Comparison of ENCODE assay signal across 8 cellular contexts in the genomic region with DNA sequence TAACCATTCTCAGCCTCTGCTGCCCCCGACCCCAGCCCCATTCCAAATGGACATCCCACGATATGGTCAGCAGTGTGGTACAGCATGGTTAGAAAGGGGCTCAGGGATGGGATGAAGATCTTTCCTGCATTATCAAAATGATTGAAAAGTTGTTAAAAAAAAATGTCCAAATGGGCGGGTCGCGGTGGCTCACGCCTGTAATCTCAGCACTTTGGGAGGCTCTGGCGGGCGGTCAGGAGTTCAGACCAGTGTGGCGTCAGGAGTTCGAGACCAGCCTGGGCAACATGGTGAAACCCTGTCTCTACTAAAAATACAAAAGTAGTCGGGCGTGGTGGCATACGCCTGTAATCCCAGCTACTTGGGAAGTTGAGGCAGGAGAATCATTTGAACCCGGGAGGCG. TPM values are rescaled to one million over a fixed set of nuclear protein-coding genes. Genes with fewer than 3 reads are reported as not detected.
A peak's percentile ranks its signal among the peaks of the same experiment; 100 is the strongest.
DNase-seq lines count a peak whose midpoint lies in the region; ATAC-seq and TF ChIP-seq lines count a peak whose summit lies in the region.

No MANE protein-coding gene starts in this region.

- ATAC-seq in heart left ventricle (no peak), lower lobe of right lung (no peak)

- H3K27ac ChIP-seq in heart left ventricle (peak overlapping the region in 11 of 12 donors; percentile 47 to 95 (median 92)), adrenal gland (peak overlapping the region in 4 of 5 donors; percentile 95 to 98 (median 96)), lower lobe of right lung (peak overlapping the region; percentile 97), transverse colon (peak overlapping the region; percentile 92 to 97 (median 94))

- intact Hi-C loops in heart left ventricle (cut with DNase I) (loop anchor here in 4 of 10 donors (1.0 to 10.0 kb wide), 6 partner anchors 52 to 638 kb away; partner anchors contain the start of genes ZNF254 (in 3 of the 4), ZNF675 (in 1 of the 4), ZNF726 (in 1 of the 4) and ZNF91 (in 1 of the 4)), cardiac septum (cut with DNase I) (loop anchor here (5.0 kb wide), 1 partner anchor 345 kb away; the partner anchor contains the start of gene ZNF675), adrenal gland (cut with DNase I) (no loop called here), lower lobe of right lung (cut with DNase I) (no loop called here), transverse colon (cut with DNase I; ENCODE audit: low total_unique reads) (no loop called here)

- H3K4me1 ChIP-seq in heart left ventricle (peaks cover 0 to 33% (median 18%) of the 10 kb centered on the region in 12 donors), adrenal gland (replicated peaks in 1 of 2) (peaks cover 13 to 26% of the 10 kb centered on the region in 2 donors), lower lobe of right lung (peaks cover 33% of the 10 kb centered on the region), transverse colon (peaks cover 9 to 23% (median 14%) of the 10 kb centered on the region in 4 donors)

- TF ChIP-seq POLR2A in heart left ventricle (IDR thresholded peaks at IDR 0.05) (no peak), adrenal gland (IDR thresholded peaks at IDR 0.05) (no peak), transverse colon (IDR thresholded peaks at IDR 0.05) (no peak)

- H3K9me3 ChIP-seq in heart left ventricle (no peaks in the 10 kb centered on the region), adrenal gland (replicated peaks in 1 of 3) (no peaks in the 10 kb centered on the region), lower lobe of right lung (no peaks in the 10 kb centered on the region), transverse colon (no peaks in the 10 kb centered on the region)

- peaks cover 0 to 20% (median 9%) of the 10 kb centered on the region in 9 donors for H3K36me3 ChIP-seq in heart left ventricle
- H3K36me3 ChIP-seq in adrenal gland (replicated peaks in 1 of 2) = peaks cover 0 to 10% of the 10 kb centered on the region in 2 donors
- peaks cover 17% of the 10 kb centered on the region for H3K36me3 ChIP-seq in lower lobe of right lung
- H3K36me3 ChIP-seq in transverse colon = peaks cover 0 to 9% (median 2%) of the 10 kb centered on the region in 4 donors

- TF ChIP-seq CTCF in heart left ventricle (IDR thresholded peaks at IDR 0.05) (no peak), adrenal gland (IDR thresholded peaks at IDR 0.05) (no peak), lower lobe of right lung (IDR thresholded peaks at IDR 0.05) (no peak), transverse colon (IDR thresholded peaks at IDR 0.05) (no peak)

- H3K27me3 ChIP-seq in heart left ventricle = no peaks in the 10 kb centered on the region
- no peaks in the 10 kb centered on the region for H3K27me3 ChIP-seq in adrenal gland
- no peaks in the 10 kb centered on the region for H3K27me3 ChIP-seq in lower lobe of right lung (ENCODE audit: low read depth)
- H3K27me3 ChIP-seq in transverse colon = no peaks in the 10 kb centered on the region

- TF ChIP-seq EP300 in transverse colon (IDR thresholded peaks at IDR 0.05; ENCODE audit: low read depth) = no peak

- DNase-seq in heart left ventricle (no peak), cardiac septum (ENCODE audit: low spot score) (no peak), adrenal gland (no peak), lower lobe of right lung (peak; percentile 48), transverse colon (no peak), NCI-H524 (lab: John Stamatoyannopoulos, UW) (no peak), NCI-H187 treated with DMSO at 0.1 percent for 48 hours (lab: John Stamatoyannopoulos, UW) (no peak), NCI-H1092 (lab: John Stamatoyannopoulos, UW) (no peak)

- 80 to 81% (median 81%) methylated on average over 15 of the region's 15 CpGs for WGBS in heart left ventricle, 4 donors
- WGBS in adrenal gland, 4 donors = 72 to 79% (median 74%) methylated on average over 15 of the region's 15 CpGs
- 62 to 67% methylated on average over 10 to 15 of the region's 15 CpGs for WGBS in transverse colon (ENCODE audit: low coverage in 1 of 2), 2 donors

- H3K4me3 ChIP-seq in heart left ventricle = peak overlapping the region in 11 of 12 donors; percentile 64 to 96 (median 87)
- H3K4me3 ChIP-seq in adrenal gland = peak overlapping the region in 2 of 4 donors; percentile 76 to 82
- H3K4me3 ChIP-seq in lower lobe of right lung = peak overlapping the region; percentile 88
- H3K4me3 ChIP-seq in transverse colon = peak overlapping the region; percentile 15 to 89 (median 80)

- in situ Hi-C loops in transverse colon (cut with MboI; ENCODE audit: low pct_ligation_motif_present in 1 of 4, low pct_unique_long_range_greater_than_20kb in 1 of 4, low sequenced_read_pairs in 3 of 4) = no loop called here

RNA-seq across cellular contexts. Expression of gene ZNF254, which starts 54.3 kb away (rescaled TPM):
- total RNA-seq in heart left ventricle (10 to 100 TPM in 4 of 9 donors, 1 to 10 TPM in 5; 7.4 to 15.8 (median 9.9) TPM), cardiac septum (11.9 TPM), adrenal gland (10 to 100 TPM in 7 of 8 donors, 1 to 10 TPM in 1; 7.2 to 21.3 (median 16.5) TPM), lower lobe of right lung (20.0 TPM), transverse colon (10 to 100 TPM in 3 of 4 donors, 1 to 10 TPM in 1; 5.2 to 25.1 (median 21.4) TPM)
- polyA plus RNA-seq in heart left ventricle (1 to 10 TPM; 4.1 to 5.5 TPM), adrenal gland (10 to 100 TPM in 1 of 3 donors, 1 to 10 TPM in 2; 3.9 to 16.3 (median 5.9) TPM)
